In the genomic region with DNA sequence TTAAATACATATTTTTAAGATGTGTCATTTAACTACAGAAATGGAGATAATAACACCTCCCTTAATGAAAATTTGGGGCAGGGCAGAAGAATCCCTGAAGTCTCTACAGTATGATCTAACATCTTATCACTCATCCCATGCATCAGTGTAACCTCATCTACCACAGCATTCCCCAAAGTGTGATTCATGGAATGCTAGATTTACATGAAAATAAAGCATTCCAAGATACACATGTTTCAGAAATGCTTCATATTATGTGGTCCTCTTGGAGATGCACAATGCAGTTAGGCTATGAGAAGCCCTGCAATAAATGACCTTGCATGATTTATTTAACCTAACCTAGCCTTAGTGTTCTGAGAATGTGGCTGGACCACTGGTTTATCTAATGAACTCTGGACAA, we compare ENCODE assay signal across 15 cellular contexts.
DNase-seq lines count a peak whose midpoint lies in the region; TF ChIP-seq lines count a peak whose summit lies in the region.
"Had no signal": no experiment of that assay in that cellular context is flagged by ENCODE, and none has a peak within 500 bp of the region (broad histone marks: within the 10 kb centered on the region; RNA-seq: fewer than 3 reads in every experiment).

No MANE protein-coding gene starts in this region.

- no peak overlapping the region for H3K4me3 Mint-ChIP-seq in activated naive CD4-positive, alpha-beta T cell treated with anti-CD3 and anti-CD28 coated beads for 36 hours

- no peak for TF ChIP-seq CTCF in foreskin fibroblast (IDR thresholded peaks at IDR 0.05; ENCODE audit: low read depth, low read length)

- H3K9me3 Mint-ChIP-seq in activated naive CD4-positive, alpha-beta T cell treated with anti-CD3 and anti-CD28 coated beads for 36 hours, result no peaks in the 10 kb centered on the region

- DNase-seq in ACHN (peak; percentile 64), HS-27A (ENCODE audit: low read depth) (peak; percentile 94), amniotic stem cell (lab: John Stamatoyannopoulos, UW) (peak; percentile 51), foreskin fibroblast (peak; percentile 75 to 86), NCI-H510A (lab: John Stamatoyannopoulos, UW) (no peak), putamen (ENCODE audit: low spot score) (no peak), DMS 273 (lab: John Stamatoyannopoulos, UW; ENCODE audit: unreplicated experiment) (no peak)
- no peak for DNase-seq in activated naive CD4-positive, alpha-beta T cell treated with anti-CD3 and anti-CD28 coated beads for 36 hours
- DNase-seq: activated naive CD4-positive, alpha-beta T cell treated with Interleukin-2 at 50 U/mL for 16 hours; esophagus squamous epithelium; NCI-H2171 treated with DMSO at 0.1 percent for 48 hours; occipital lobe; small intestine; substantia nigra had no signal

- CTCF ChIA-PET in activated naive CD4-positive, alpha-beta T cell treated with anti-CD3 and anti-CD28 coated beads for 36 hours (lab: Charles Lee), result interaction anchor here (0.7 kb wide), 1 partner anchor 257 kb away, joined by 3 read pairs; no protein-coding TSS in a partner anchor

- H3K27ac Mint-ChIP-seq in activated naive CD4-positive, alpha-beta T cell treated with anti-CD3 and anti-CD28 coated beads for 36 hours, result no peak overlapping the region

- in situ Hi-C loops in ACHN (cut with HindIII; ENCODE audit: low pct_ligation_motif_present, low pct_unique_long_range_greater_than_20kb, low sequenced_read_pairs), result no loop called here

- no peaks in the 10 kb centered on the region for H3K27me3 Mint-ChIP-seq in activated naive CD4-positive, alpha-beta T cell treated with anti-CD3 and anti-CD28 coated beads for 36 hours (ENCODE audit: low read depth)

- no peaks in the 10 kb centered on the region for H3K36me3 Mint-ChIP-seq in activated naive CD4-positive, alpha-beta T cell treated with anti-CD3 and anti-CD28 coated beads for 36 hours (ENCODE audit: low read depth)

- intact Hi-C loops in activated naive CD4-positive, alpha-beta T cell treated with anti-CD3 and anti-CD28 coated beads for 36 hours (cut with micrococcal nuclease), result no loop called here

- H3K4me3 ChIP-seq in foreskin fibroblast (ENCODE audit: low read depth in 1 of 2, low read length in 2 of 2), result no peak overlapping the region
- H3K4me3 ChIP-seq: A549, esophagus squamous epithelium had no signal

- H3K4me1 Mint-ChIP-seq in activated naive CD4-positive, alpha-beta T cell treated with anti-CD3 and anti-CD28 coated beads for 36 hours (ENCODE audit: low read depth), result peaks cover 9% of the 10 kb centered on the region

Comparison
In these comparisons a context has a peak if more than half of its experiments do, and no peak if none do; other contexts are left out.
1. DNase-seq: peak in ACHN (single experiment), HS-27A (single experiment), amniotic stem cell (single experiment) and foreskin fibroblast (2 of 2); none in NCI-H510A (single experiment), activated naive CD4-positive, alpha-beta T cell treated with anti-CD3 and anti-CD28 coated beads for 36 hours (single experiment), putamen (single experiment) and DMS 273 (single experiment).